Comparison of ENCODE assay signal across 21 cellular contexts in genomic region chr6:57255451-57256181, GRCh38. TPM values are rescaled to one million over a fixed set of nuclear protein-coding genes. Genes with fewer than 3 reads are reported as not detected.
DNase-seq lines count a peak whose midpoint lies in the region; ATAC-seq, FAIRE-seq and TF ChIP-seq lines count a peak whose summit lies in the region.
"Had no signal": no experiment of that assay in that cellular context is flagged by ENCODE, and none has a peak within 500 bp of the region (broad histone marks: within the 10 kb centered on the region; RNA-seq: fewer than 3 reads in every experiment).

No MANE protein-coding gene starts in this region.

- peak overlapping the region; percentile 40; the same call in 1 of the 2 replicates for H3K23ac ChIP-seq in IMR-90 (ENCODE audit: low read depth, low read length)
- no peak overlapping the region for H3K23ac ChIP-seq in H1 (ENCODE audit: insufficient read length)

- ATAC-seq in IMR-90 (ENCODE audit: low read depth) = no peak
- ATAC-seq: GM23338 had no signal

- intact Hi-C loops in IMR-90 (cut with micrococcal nuclease) (no loop called here), sigmoid colon (cut with DNase I) (loop anchor here (2.0 kb wide), 1 partner anchor 79 kb away; no protein-coding TSS in a partner anchor), OCI-LY7 (cut with micrococcal nuclease; ENCODE audit: unreplicated experiment) (no loop called here)

- H3K79me2 ChIP-seq in H1 (ENCODE audit: control insufficient read depth in 1 of 2, insufficient read depth in 2 of 2, low read length in 2 of 2) = no peaks in the 10 kb centered on the region
- H3K79me2 ChIP-seq in GM23248 (ENCODE audit: insufficient read depth) = no peaks in the 10 kb centered on the region
- no peaks in the 10 kb centered on the region for H3K79me2 ChIP-seq in OCI-LY7 (ENCODE audit: insufficient read depth, low read depth, low read length)

- peaks cover 13% of the 10 kb centered on the region for H3K9me1 ChIP-seq in IMR-90 (ENCODE audit: insufficient read depth, low read length)

- no TSS peak for BruUV-seq in IMR-90 (replicated peaks; lab: Mats Ljungman, UMichigan)
- BruUV-seq in OCI-LY7 (replicated peaks; lab: Mats Ljungman, UMichigan) = no TSS peak

- H3K4me1 ChIP-seq in IMR-90 (ENCODE audit: control insufficient read depth, insufficient read depth, low read length) (peaks cover 25% of the 10 kb centered on the region), H1 (replicated peaks in 1 of 4; ENCODE audit: control insufficient read depth in 3 of 4, insufficient read depth in 4 of 4, low read length in 3 of 4) (no peaks in the 10 kb centered on the region), sigmoid colon (peaks cover 0 to 78% (median 71%) of the 10 kb centered on the region in 4 donors), GM23248 (ENCODE audit: insufficient read depth) (peaks cover 43% of the 10 kb centered on the region), OCI-LY7 (ENCODE audit: insufficient read depth, low read length, poor library complexity, severe bottlenecking) (no peaks in the 10 kb centered on the region)

- H3K56ac ChIP-seq in IMR-90 (ENCODE audit: extremely low read depth, insufficient read depth, low read length) = no peak overlapping the region
- H3K56ac ChIP-seq in H1 (replicated peaks; ENCODE audit: insufficient read length, low read depth, low read length) = no peak overlapping the region

- H3K36me3 ChIP-seq in IMR-90 (ENCODE audit: control insufficient read depth, insufficient read depth, low read length) (no peaks in the 10 kb centered on the region), H1 (ENCODE audit: control insufficient read depth in 2 of 4, insufficient read depth in 4 of 4, low read length in 3 of 4) (no peaks in the 10 kb centered on the region), sigmoid colon (no peaks in the 10 kb centered on the region), GM23248 (ENCODE audit: low read depth) (no peaks in the 10 kb centered on the region), OCI-LY7 (ENCODE audit: insufficient read depth, low read length) (no peaks in the 10 kb centered on the region)

- no peaks in the 10 kb centered on the region for H3K27me3 ChIP-seq in IMR-90 (ENCODE audit: control insufficient read depth, insufficient read depth, low read length)
- no peaks in the 10 kb centered on the region for H3K27me3 ChIP-seq in H1 (replicated peaks in 1 of 4; ENCODE audit: control insufficient read depth in 3 of 4, extremely low read depth in 1 of 4, insufficient read depth in 3 of 4, low read length in 3 of 4)
- no peaks in the 10 kb centered on the region for H3K27me3 ChIP-seq in sigmoid colon
- no peaks in the 10 kb centered on the region for H3K27me3 ChIP-seq in GM23248 (replicated peaks; ENCODE audit: insufficient read depth)

- FAIRE-seq in H1 (lab: Jason Lieb, UNC) = no peak
- FAIRE-seq: GM12891, GM18507 had no signal

- WGBS in IMR-90 (ENCODE audit: extremely low coverage in 2 of 2, insufficient read length in 1 of 2), 2 experiments = no CpG with 5 or more reads among the region's 4 CpGs
- WGBS in H1 (ENCODE audit: extremely low coverage in 1 of 2, insufficient coverage in 1 of 2, insufficient read length in 1 of 2, insufficient replicate concordance in 2 of 2, low coverage in 1 of 2, low lambda C conversion rate in 2 of 2, missing lambda C conversion rate in 1 of 2), 2 experiments = 89% methylated on average over 4 of the region's 4 CpGs; no CpG with 5 or more reads in 1 of the 2 experiments
- WGBS in sigmoid colon, 2 donors = 84 to 86% methylated on average over 4 of the region's 4 CpGs
- 92 to 97% methylated on average over 4 of the region's 4 CpGs for WGBS in GM23248 (ENCODE audit: low coverage in 1 of 2, low lambda C conversion rate in 2 of 2, missing lambda C conversion rate in 2 of 2), 2 experiments

- no peak overlapping the region for H3K14ac ChIP-seq in IMR-90 (replicated peaks; ENCODE audit: low read depth, low read length)
- no peak overlapping the region for H3K14ac ChIP-seq in H1 (ENCODE audit: insufficient read length)

- H3K9me2 ChIP-seq in GM23248 (ENCODE audit: insufficient read depth) = no peaks in the 10 kb centered on the region
- H3K9me2 ChIP-seq in OCI-LY7 (ENCODE audit: insufficient read depth, low read length) = no peaks in the 10 kb centered on the region
- H3K9me2 ChIP-seq: SK-N-SH had no signal

- H2BK5ac ChIP-seq in IMR-90 (ENCODE audit: low read depth, low read length, poor library complexity, severe bottlenecking) (peak overlapping the region; percentile 54), H1 (ENCODE audit: low read depth, low read length) (no peak overlapping the region)

- POLR2A ChIA-PET in IMR-90 (lab: Charles Lee; ENCODE audit: unreplicated experiment) = no interaction called here
- POLR2A ChIA-PET in H1 (lab: Charles Lee; ENCODE audit: partially characterized antibody) = no interaction called here
- POLR2A ChIA-PET in OCI-LY7 (lab: Charles Lee) = no interaction called here

- H3K18ac ChIP-seq in IMR-90 (ENCODE audit: low read depth, low read length) = no peak overlapping the region
- no peak overlapping the region for H3K18ac ChIP-seq in H1 (ENCODE audit: extremely low read depth, low read length)

- CTCF ChIA-PET in IMR-90 (lab: Yijun Ruan, JAX) = no interaction called here
- CTCF ChIA-PET in H1 (lab: Charles Lee; ENCODE audit: partially characterized antibody) = no interaction called here
- CTCF ChIA-PET in OCI-LY7 (lab: Charles Lee; ENCODE audit: unreplicated experiment) = no interaction called here

- H2BK20ac ChIP-seq in IMR-90 (ENCODE audit: low read depth, low read length) = peak overlapping the region; percentile 36; the same call in 1 of the 2 replicates
- H2BK20ac ChIP-seq in H1 (ENCODE audit: low read length) = no peak overlapping the region

- TF ChIP-seq POLR2A in IMR-90 (IDR thresholded peaks at IDR 0.05; ENCODE audit: low read depth, low read length) (no peak), H1 (IDR thresholded peaks at IDR 0.05; ENCODE audit: control extremely low read depth in 1 of 2, low read depth in 2 of 2, low read length in 2 of 2) (no peak), sigmoid colon (IDR thresholded peaks at IDR 0.05) (no peak)

- H4K91ac ChIP-seq in IMR-90 (ENCODE audit: insufficient read depth, low read depth, low read length) = no peak overlapping the region
- H4K91ac ChIP-seq in H1 (replicated peaks; ENCODE audit: insufficient read length, low read length) = no peak overlapping the region

- no peak overlapping the region for H2BK12ac ChIP-seq in H1 (ENCODE audit: low read depth, low read length)

- in situ Hi-C loops in IMR-90 (cut with MboI; ENCODE audit: low sequenced_read_pairs) (no loop called here), GM23248 (cut with MboI) (no loop called here)

- H2BK120ac ChIP-seq in IMR-90 (ENCODE audit: low read depth, low read length) (peak overlapping the region; percentile 42; the same call in 1 of the 2 replicates), H1 (replicated peaks; ENCODE audit: low read depth, low read length) (no peak overlapping the region)

- no peak overlapping the region for H2AK5ac ChIP-seq in IMR-90 (ENCODE audit: low read depth, low read length)
- no peak overlapping the region for H2AK5ac ChIP-seq in H1 (ENCODE audit: low read depth, low read length)

- H3K27ac ChIP-seq in IMR-90 (ENCODE audit: insufficient read depth, low read length) = no peak overlapping the region
- H3K27ac ChIP-seq in H1 (ENCODE audit: low read depth, low read length) = no peak overlapping the region
- H3K27ac ChIP-seq in sigmoid colon = peak overlapping the region; percentile 88 to 95 (median 90)
- H3K27ac ChIP-seq in GM23248 = no peak overlapping the region
- H3K27ac ChIP-seq in OCI-LY7 (ENCODE audit: low read depth, low read length, poor library complexity, severe bottlenecking) = no peak overlapping the region
- H3K27ac ChIP-seq: KMS-11 had no signal

- no peak for TF ChIP-seq EP300 in H1 (IDR thresholded peaks at IDR 0.05; ENCODE audit: borderline replicate concordance in 1 of 2, low read depth in 2 of 2, low read length in 2 of 2)
- no peak for TF ChIP-seq EP300 in sigmoid colon (IDR thresholded peaks at IDR 0.05)

- H2BK15ac ChIP-seq in IMR-90 (ENCODE audit: low read depth, low read length) (no peak overlapping the region; the same call in 2 of the 3 replicates), H1 (ENCODE audit: low read length) (no peak overlapping the region)

- H2AK9ac ChIP-seq in IMR-90 (replicated peaks; ENCODE audit: low read depth, low read length, poor library complexity) = no peak overlapping the region

- peak overlapping the region in 1 of 2 experiments; percentile 27; a peak in 1 of 4 replicates for H4K8ac ChIP-seq in IMR-90 (ENCODE audit: low read depth in 2 of 2, low read length in 2 of 2)
- H4K8ac ChIP-seq in H1 (ENCODE audit: extremely low read depth, insufficient read depth, low read length) = no peak overlapping the region

- dilution Hi-C loops in IMR-90 (cut with HindIII; ENCODE audit: low sequenced_read_pairs, unreplicated experiment) = no loop called here

- TF ChIP-seq RAD21 in IMR-90 (IDR thresholded peaks at IDR 0.05; ENCODE audit: low read length) (no peak), H1 (IDR thresholded peaks at IDR 0.05 in 1 of 2, conservative IDR thresholded peaks at IDR 0.05 in 1 of 2; ENCODE audit: low read depth in 2 of 2, low read length in 2 of 2) (no peak)

- no peaks in the 10 kb centered on the region; the same call in 1 of the 2 replicates for H3K23me2 ChIP-seq in H1 (ENCODE audit: low read depth, low read length)

- H3K4me3 ChIP-seq in IMR-90 (ENCODE audit: insufficient read depth, low read depth, low read length) (no peak overlapping the region), H1 (ENCODE audit: extremely low read depth in 1 of 4, insufficient read depth in 2 of 4, low read depth in 3 of 4, low read length in 4 of 4) (no peak overlapping the region), sigmoid colon (no peak overlapping the region), GM23248 (no peak overlapping the region), OCI-LY7 (ENCODE audit: low read depth, low read length, poor library complexity, severe bottlenecking) (no peak overlapping the region)
- H3K4me3 ChIP-seq: GM23338 had no signal

- H3K9ac ChIP-seq in IMR-90 (ENCODE audit: low read depth, low read length) (no peak overlapping the region), H1 (replicated peaks in 1 of 4; ENCODE audit: extremely low read depth in 1 of 4, low read depth in 3 of 4, low read length in 3 of 4) (no peak overlapping the region), GM23248 (no peak overlapping the region)
- H3K9ac ChIP-seq: KMS-11, SK-N-SH had no signal

- H4K5ac ChIP-seq in IMR-90 (ENCODE audit: low read depth, low read length) = no peak overlapping the region
- no peak overlapping the region for H4K5ac ChIP-seq in H1 (ENCODE audit: insufficient read length, low read depth, low read length)

- H3K79me1 ChIP-seq in IMR-90 (ENCODE audit: low read depth in 1 of 2, low read length in 2 of 2) (peaks cover 4 to 21% of the 10 kb centered on the region in 2 experiments; a peak in 3 of 4 replicates), H1 (ENCODE audit: low read depth, low read length) (no peaks in the 10 kb centered on the region)

- H2AFZ ChIP-seq in IMR-90 (replicated peaks; ENCODE audit: low read length, poor library complexity) (no peak overlapping the region), H1 (ENCODE audit: low read length) (no peak overlapping the region), GM23248 (no peak overlapping the region), OCI-LY7 (ENCODE audit: low read length) (no peak overlapping the region)
- H2AFZ ChIP-seq: GM23338 had no signal

- DNase-seq in IMR-90 (no peak), H1 (ENCODE audit: low read depth in 1 of 2, low spot score in 2 of 2) (no peak), iris pigment epithelial cell (ENCODE audit: low read depth) (peak; percentile 22), sigmoid colon (no peak), GM23248 (no peak), NCI-H128 (lab: John Stamatoyannopoulos, UW; ENCODE audit: unreplicated experiment) (no peak), OCI-LY7 (ENCODE audit: low spot score) (no peak)
- DNase-seq: ACHN; C1 segment of cervical spinal cord; CD8-positive, alpha-beta memory T cell; DMS53; EL; NCI-H1417 treated with DMSO at 0.1 percent for 48 hours; NCI-H1930; NCI-H526 treated with DMSO at 0.1 percent for 48 hours; SHP77; SK-N-SH had no signal

- peaks cover 53% of the 10 kb centered on the region for H3F3A ChIP-seq in GM23248 (ENCODE audit: insufficient read depth)

- H3K4me2 ChIP-seq in IMR-90 (ENCODE audit: low read depth, low read length) (no peak overlapping the region), H1 (ENCODE audit: insufficient read depth in 1 of 2, low read depth in 2 of 2, low read length in 2 of 2) (no peak overlapping the region), GM23248 (ENCODE audit: unreplicated experiment) (no peak overlapping the region), OCI-LY7 (ENCODE audit: low read length) (no peak overlapping the region)
- H3K4me2 ChIP-seq: GM23338, KMS-11, SK-N-SH had no signal

- no peaks in the 10 kb centered on the region for H4K20me1 ChIP-seq in IMR-90 (ENCODE audit: insufficient read depth, low read length)
- H4K20me1 ChIP-seq in H1 (replicated peaks in 1 of 2; ENCODE audit: control insufficient read depth in 1 of 2, insufficient read depth in 2 of 2, low read length in 2 of 2) = no peaks in the 10 kb centered on the region
- no peaks in the 10 kb centered on the region for H4K20me1 ChIP-seq in GM23248 (ENCODE audit: insufficient read depth)
- no peaks in the 10 kb centered on the region for H4K20me1 ChIP-seq in OCI-LY7 (ENCODE audit: insufficient read depth, low read length)

- H3K9me3 ChIP-seq in IMR-90 (ENCODE audit: control insufficient read depth, insufficient read depth, low read length) = no peaks in the 10 kb centered on the region
- H3K9me3 ChIP-seq in H1 (ENCODE audit: insufficient read depth in 2 of 2, low read depth in 1 of 2, low read length in 1 of 2) = no peaks in the 10 kb centered on the region
- no peaks in the 10 kb centered on the region for H3K9me3 ChIP-seq in sigmoid colon
- no peaks in the 10 kb centered on the region for H3K9me3 ChIP-seq in GM23248 (ENCODE audit: low read depth)
- no peaks in the 10 kb centered on the region for H3K9me3 ChIP-seq in OCI-LY7 (ENCODE audit: low read length)
- H3K9me3 ChIP-seq: SK-N-SH had no signal

- TF ChIP-seq CTCF in IMR-90 (conservative IDR thresholded peaks at IDR 0.05; ENCODE audit: low read depth, low read length) (no peak), H1 (IDR thresholded peaks at IDR 0.05; ENCODE audit: control extremely low read depth in 1 of 3, insufficient read depth in 1 of 3, low read depth in 1 of 3, low read length in 3 of 3) (no peak), sigmoid colon (IDR thresholded peaks at IDR 0.05) (no peak), OCI-LY7 (conservative IDR thresholded peaks at IDR 0.05; ENCODE audit: low read length) (no peak)

- no peak overlapping the region for H3K4ac ChIP-seq in IMR-90 (ENCODE audit: low read depth, low read length)
- no peak overlapping the region for H3K4ac ChIP-seq in H1 (replicated peaks; ENCODE audit: insufficient read length, low read depth, low read length)

RNA-seq across cellular contexts. Expression of gene RAB23, which starts 33.5 kb away (rescaled TPM):
- total RNA-seq in IMR-90 (2012; rRNA removed) (13.3 and 28.9 TPM in 2 replicates), sigmoid colon (100 to 1,000 TPM; 115 to 188 (median 167) TPM), OCI-LY7 (2022) (2.9 and 4.1 TPM in 2 replicates)
- polyA plus RNA-seq in IMR-90 (2012; rRNA removed) (7.8 and 10.8 TPM in 2 replicates), H1 (2011; rRNA removed) (2.4 and 6.5 TPM in 2 replicates), sigmoid colon (10 to 100 TPM in 1 of 3 donors, 1 to 10 TPM in 2; 3.5 to 10.1 (median 7.8) TPM), GM23248 (2016; fragmentation: Nextera tagmentation; extraction: Ambion mirVana) (46.9 and 49.1 TPM in 2 replicates)
- 1.8 and 2.0 TPM in 2 replicates for polyA plus RNA-seq in IMR-90 (2012; cell fraction: cytosol; rRNA removed)
- polyA plus RNA-seq in IMR-90 (2012; cell fraction: nucleus; rRNA removed; ENCODE audit: low replicate concordance) = 0.72 and 6.9 TPM in 2 replicates
- 17.2 and 17.5 TPM in 2 replicates for total RNA-seq in H1 (2021; fragmentation: NEBNext Ultra II Directional; extraction: Animal tissue kit (Norgen Biotek cat#: 25700))
- 5.6 TPM for polyA plus RNA-seq in H1 (2011; cell fraction: cytosol; rRNA removed)
- polyA plus RNA-seq in H1 (2011; cell fraction: nucleus; rRNA removed) = 2.2 TPM
- 5.8 to 14.3 TPM (median 7.1 TPM) in 4 replicates for polyA plus RNA-seq in H1 (2012, experiment 1 of 2)
- 1.3 TPM for polyA plus RNA-seq in H1 (2012, experiment 2 of 2)
- polyA plus RNA-seq in H1 (2013, experiment 1 of 2) = 10.0 TPM
- polyA plus RNA-seq in H1 (2013, experiment 2 of 2) = 9.5 TPM
- 7.9 and 11.8 TPM in 2 replicates for polyA minus RNA-seq in H1 (2011; rRNA and poly(A)+ RNA removed)
- polyA minus RNA-seq in H1 (2011; cell fraction: cytosol; rRNA and poly(A)+ RNA removed) = 5.1 TPM
- polyA minus RNA-seq in H1 (2011; cell fraction: nucleus; rRNA and poly(A)+ RNA removed) = 11.2 TPM
- 78.6 and 81.7 TPM in 2 replicates for total RNA-seq in GM23248 (2014; rRNA removed; shearing (Covaris generic))
- 3.5 and 4.9 TPM in 2 replicates for total RNA-seq in OCI-LY7 (2014; rRNA removed; shearing (Covaris generic))

Comparison
In these comparisons a context has a peak if more than half of its experiments do, and no peak if none do; other contexts are left out.
1. H3K27ac ChIP-seq: peak in sigmoid colon (4 of 4); none in IMR-90 (single experiment), H1 (single experiment), GM23248 (single experiment) and OCI-LY7 (single experiment).